8 cellular contexts compared by ENCODE assay signal in the genomic region with DNA sequence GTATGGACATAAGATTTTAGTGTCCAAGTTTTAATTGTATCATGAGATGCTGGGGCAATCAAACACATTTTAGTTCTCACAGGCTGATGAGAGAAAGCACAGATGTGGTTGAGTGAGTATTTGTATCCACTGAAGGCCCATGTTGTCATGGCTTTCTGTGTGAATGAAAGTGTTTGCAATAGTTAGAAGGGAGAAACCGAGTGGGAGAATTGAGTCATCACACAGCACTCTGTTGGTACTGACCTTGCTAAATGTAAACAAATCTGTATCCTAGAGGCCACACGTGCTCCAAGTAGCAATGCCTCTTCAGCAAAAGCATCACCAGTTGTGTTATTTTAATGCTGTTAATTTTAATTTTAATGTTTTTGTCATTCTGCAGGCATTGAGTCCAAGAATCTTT.
DNase-seq lines count a peak whose midpoint lies in the region; ATAC-seq lines count a peak whose summit lies in the region.

No MANE protein-coding gene starts in this region.

- DNase-seq in glomerular visceral epithelial cell (ENCODE audit: extremely low spot score) (peak; percentile 10), medulla oblongata (ENCODE audit: extremely low spot score) (no peak), NCI-H2196 (lab: John Stamatoyannopoulos, UW; ENCODE audit: unreplicated experiment) (no peak), NOMO-1 treated with DMSO at 0.1 percent for 48 hours (lab: John Stamatoyannopoulos, UW; ENCODE audit: unreplicated experiment) (no peak)
- no peak for DNase-seq in stimulated activated CD4-positive, alpha-beta T cell treated with anti-CD3 and anti-CD28 coated beads, Interleukin-2, amount 100 ng/mL, for 24 hours

- ATAC-seq in GM18499 (IDR thresholded peaks at IDR 0.05; ENCODE audit: insufficient read depth, unreplicated experiment) (peak; percentile 100), GM21515 (IDR thresholded peaks at IDR 0.05; ENCODE audit: unreplicated experiment) (peak; percentile 98), HG03575 (IDR thresholded peaks at IDR 0.05; ENCODE audit: extremely low read depth, insufficient number of reproducible peaks, low FRiP score, unreplicated experiment) (peak; percentile 100)
